In genomic region chr16:48353565-48354163, GRCh38 we compare ENCODE assay signal across 8 cellular contexts.
DNase-seq lines count a peak whose midpoint lies in the region; ATAC-seq and TF ChIP-seq lines count a peak whose summit lies in the region.

No MANE protein-coding gene starts in this region.

- no peak for ATAC-seq in HG02623 (IDR thresholded peaks at IDR 0.05; ENCODE audit: unreplicated experiment)

- H3K4me3 ChIP-seq in HFF-Myc (replicated peaks; ENCODE audit: low read depth, low read length) (no peak overlapping the region), astrocyte of the spinal cord (ENCODE audit: low read depth, low read length) (no peak overlapping the region)

- peak; percentile 78 for DNase-seq in GM10248 (ENCODE audit: extremely low spot score)
- peak; percentile 58 for DNase-seq in HFF-Myc (ENCODE audit: extremely low read depth, low read depth)
- DNase-seq in NCI-H128 (lab: John Stamatoyannopoulos, UW; ENCODE audit: unreplicated experiment), result peak; percentile 12
- DNase-seq in T-helper 9 cell, result peak; percentile 51
- DNase-seq in astrocyte of the spinal cord (ENCODE audit: low read depth, low spot score), result peak; percentile 72
- DNase-seq in iPS-NIHi11 (ENCODE audit: low spot score), result peak; percentile 80
- DNase-seq in stimulated activated CD4-positive, alpha-beta T cell treated with anti-CD3 and anti-CD28 coated beads, Interleukin-1b, Interleukin-23, amount 100 ng/mL, for 24 hours (ENCODE audit: low read depth in 4 of 4, low spot score in 1 of 4), result peak in 3 of 4 experiments; percentile 17 to 43 (median 32)

- in situ Hi-C loops in astrocyte of the spinal cord (cut with HindIII; ENCODE audit: low sequenced_read_pairs), result no loop called here

- peak; percentile 68 for TF ChIP-seq CTCF in GM10248 (IDR thresholded peaks at IDR 0.05; ENCODE audit: control extremely low read depth, extremely low read depth, low read depth, missing control alignments)
- peak; percentile 84 for TF ChIP-seq CTCF in HFF-Myc (IDR thresholded peaks at IDR 0.05; ENCODE audit: low read depth, low read length, missing control alignments)
- peak; percentile 77 for TF ChIP-seq CTCF in astrocyte of the spinal cord (IDR thresholded peaks at IDR 0.05; ENCODE audit: low read depth, low read length)

- POLR2A ChIA-PET in GM10248 (lab: Yijun Ruan, JAX), result interaction anchor here (0.6 kb wide), 2 partner anchors 32 to 264 kb away, joined by 8 to 10 read pairs; partner anchors contain the start of gene SIAH1

- CTCF ChIA-PET in GM10248 (lab: Yijun Ruan, JAX), result interaction anchor here (0.6 to 7.0 kb wide), 22 partner anchors 8 to 276 kb away, joined by 3 to 95 read pairs (median 4); partner anchors contain the start of genes N4BP1 and SIAH1

Comparison
In these comparisons a context has a peak if more than half of its experiments do, and no peak if none do; other contexts are left out.
1. DNase-seq: peak in every context shown above with its lines; median percentile 80 in iPS-NIHi11; 78 in GM10248; 72 in astrocyte of the spinal cord; 58 in HFF-Myc; 51 in T-helper 9 cell; 32 in stimulated activated CD4-positive, alpha-beta T cell treated with anti-CD3 and anti-CD28 coated beads, Interleukin-1b, Interleukin-23, amount 100 ng/mL, for 24 hours; 12 in NCI-H128.